In the genomic region with DNA sequence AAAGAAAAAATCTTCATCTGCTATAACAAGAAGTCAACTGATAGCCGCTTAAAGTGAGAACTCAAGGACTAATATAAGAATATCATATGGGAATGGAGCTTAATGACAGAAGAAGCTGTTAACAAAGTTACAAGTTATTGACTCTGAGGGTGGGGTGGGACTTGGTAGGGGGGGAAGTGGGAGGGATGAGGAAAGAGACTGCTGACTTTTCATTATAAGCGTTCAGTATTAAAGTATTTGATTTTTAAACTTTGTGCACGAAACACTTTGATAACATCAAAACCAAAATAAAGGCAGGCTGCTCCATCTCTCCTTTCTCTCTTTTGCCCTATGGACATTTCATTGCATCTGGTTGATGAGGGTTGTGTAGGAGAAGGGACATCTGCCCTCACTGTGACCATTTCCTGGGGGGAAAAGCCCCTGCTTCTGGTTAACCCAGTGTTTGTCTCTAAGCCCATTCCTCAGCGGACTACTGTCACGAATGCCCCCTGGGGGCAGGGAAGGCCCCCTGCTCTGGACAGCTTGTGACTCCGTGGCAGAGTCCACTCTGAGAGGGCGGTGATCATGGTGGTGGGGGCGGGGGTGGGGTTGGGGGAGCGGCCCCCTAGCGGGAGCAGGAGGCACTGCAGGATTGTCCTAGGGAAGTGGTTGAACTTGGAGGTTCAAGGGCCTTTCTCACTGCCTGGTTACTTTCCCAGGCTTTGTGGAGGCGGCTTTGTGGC, we compare ENCODE assay signal across 8 cellular contexts. TPM values are rescaled to one million over a fixed set of nuclear protein-coding genes. Genes with fewer than 3 reads are reported as not detected.
DNase-seq lines count a peak whose midpoint lies in the region; ATAC-seq, FAIRE-seq and TF ChIP-seq lines count a peak whose summit lies in the region.
"Had no signal": no experiment of that assay in that cellular context is flagged by ENCODE, and none has a peak within 500 bp of the region (broad histone marks: within the 10 kb centered on the region; RNA-seq: fewer than 3 reads in every experiment).

No MANE protein-coding gene starts in this region.

- SMC1A ChIA-PET in GM12878 (lab: Charles Lee; ENCODE audit: uncharacterized antibody, unreplicated experiment) = interaction anchor here (0.8 to 2.3 kb wide), 3 partner anchors 36 to 435 kb away, joined by 3 to 15 read pairs (median 3); no protein-coding TSS in a partner anchor

- no peak overlapping the region for H3K27ac ChIP-seq in GM12878 (ENCODE audit: control insufficient read depth, insufficient read depth)

- H3K4me3 ChIP-seq in GM12878 = no peak overlapping the region
- H3K4me3 ChIP-seq: lung had no signal

- no peaks in the 10 kb centered on the region for H3K9me3 ChIP-seq in GM12878 (replicated peaks; ENCODE audit: control insufficient read depth, insufficient read depth, low read length)

- no peaks in the 10 kb centered on the region for H4K20me1 ChIP-seq in GM12878 (ENCODE audit: control insufficient read depth, insufficient read depth)

- no peaks in the 10 kb centered on the region for H3K4me1 ChIP-seq in GM12878 (ENCODE audit: control insufficient read depth, insufficient read depth, low read length)

- TF ChIP-seq CTCF in GM10248 (IDR thresholded peaks at IDR 0.05; ENCODE audit: control extremely low read depth, extremely low read depth, low read depth, missing control alignments) = peak; percentile 7
- TF ChIP-seq CTCF in GM12878 (IDR thresholded peaks at IDR 0.05 in 2 of 3, conservative IDR thresholded peaks at IDR 0.05 in 1 of 3; ENCODE audit: control insufficient read depth in 2 of 3, extremely low read depth in 1 of 3, insufficient read depth in 1 of 3, low read depth in 3 of 3, low read length in 3 of 3) = peak; percentile 21 to 83 (median 45); a peak in 4 of 6 replicates
- TF ChIP-seq CTCF in nephron progenitor cell (IDR thresholded peaks at IDR 0.05) = peak; percentile 67

- 0 out of 2 replicates have a peak overlapping the region, but pooled peaks have one; percentile 56 for H2AFZ ChIP-seq in GM12878 (ENCODE audit: control insufficient read depth, low read depth, low read length)

- peak; percentile 53 for ATAC-seq in HG02798 (IDR thresholded peaks at IDR 0.05; ENCODE audit: poor library complexity, unreplicated experiment)
- peak; percentile 76 for ATAC-seq in GM12878

- TF ChIP-seq EP300 in GM12878 (IDR thresholded peaks at IDR 0.05; ENCODE audit: borderline replicate concordance in 1 of 2, control insufficient read depth in 1 of 2, low read depth in 2 of 2, low read length in 2 of 2) = no peak

- POLR2A ChIA-PET in GM10248 (lab: Yijun Ruan, JAX) = no interaction called here
- POLR2A ChIA-PET in GM12878 (lab: Charles Lee) = no interaction called here

- BruUV-seq in GM12878 (replicated peaks; lab: Mats Ljungman, UMichigan) = no TSS peak

- DNase-seq in GM10248 (ENCODE audit: extremely low spot score) (peak; percentile 71), GM12878 (ENCODE audit: low read depth, low spot score) (no peak), nephron progenitor cell (peak; percentile 31), globus pallidus (ENCODE audit: low spot score) (no peak), NCI-H1436 treated with DMSO at 0.1 percent for 48 hours (lab: John Stamatoyannopoulos, UW) (no peak)
- no peak for DNase-seq in NK-92 treated with Interleukin-12 subunit alpha and Interleukin-12 subunit beta, amount 100 ng/mL, for 24 hours (lab: John Stamatoyannopoulos, UW)

- no peaks in the 10 kb centered on the region for H3K36me3 ChIP-seq in GM12878 (ENCODE audit: control insufficient read depth in 2 of 2, insufficient read depth in 2 of 2, low read length in 1 of 2)

- CTCF ChIA-PET in GM10248 (lab: Yijun Ruan, JAX) = interaction anchor here (0.8 to 2.4 kb wide), 17 partner anchors 9 to 105 kb away, joined by 3 to 26 read pairs (median 5); partner anchors contain the start of gene SLC13A4
- CTCF ChIA-PET in GM12878 (lab: Yijun Ruan, JAX) = interaction anchor here (0.5 to 4.4 kb wide), 10 partner anchors 9 to 1172 kb away, joined by 3 to 56 read pairs (median 4); partner anchors contain the start of gene SLC13A4

- H3K4me2 ChIP-seq in GM12878 (ENCODE audit: control insufficient read depth, insufficient read depth) = no peak overlapping the region

- H3K79me2 ChIP-seq in GM12878 (ENCODE audit: control insufficient read depth, insufficient read depth, low read length) = no peaks in the 10 kb centered on the region

- peaks cover 19% of the 10 kb centered on the region for H3K4me1 Mint-ChIP-seq in nephron progenitor cell

- H3K27me3 ChIP-seq in GM12878 (replicated peaks in 1 of 2; ENCODE audit: control insufficient read depth in 2 of 2, insufficient read depth in 2 of 2, low read length in 1 of 2) = no peaks in the 10 kb centered on the region

- peaks cover 3% of the 10 kb centered on the region for H3K9me3 Mint-ChIP-seq in nephron progenitor cell

- H3K9ac ChIP-seq in GM12878 (ENCODE audit: control insufficient read depth, insufficient read depth, low read length) = no peak overlapping the region

- H3K27ac Mint-ChIP-seq in nephron progenitor cell = no peak overlapping the region

- no peak for TF ChIP-seq POLR2A in GM12878 (IDR thresholded peaks at IDR 0.05; ENCODE audit: low read depth, low read length)

- TF ChIP-seq RAD21 in GM12878 (IDR thresholded peaks at IDR 0.05; ENCODE audit: insufficient read depth, low read depth, low read length) = 0 out of 2 replicates have a peak, but pooled peaks have one; percentile 3

- H3K4me3 Mint-ChIP-seq in nephron progenitor cell = no peak overlapping the region

- no peak for FAIRE-seq in GM12878 (lab: Jason Lieb, UNC)

- intact Hi-C loops in GM12878 (cut with micrococcal nuclease; ENCODE audit: unreplicated experiment) = loop anchor here (1.0 kb wide), 1 partner anchor 38 kb away; no protein-coding TSS in a partner anchor

- in situ Hi-C loops in GM12878 (cut with MboI) = no loop called here

- WGBS in GM12878 (ENCODE audit: insufficient coverage, insufficient replicate concordance, low lambda C conversion rate, missing lambda C conversion rate) = 51% methylated on average over 9 of the region's 11 CpGs

- RAD21 ChIA-PET in GM12878 (lab: Charles Lee; ENCODE audit: unreplicated experiment) = interaction anchor here (0.6 to 0.7 kb wide), 2 partner anchors 9 to 228 kb away, joined by 3 read pairs; no protein-coding TSS in a partner anchor

- H3K36me3 Mint-ChIP-seq in nephron progenitor cell (ENCODE audit: low read depth) = peaks cover 6% of the 10 kb centered on the region

- H3K27me3 Mint-ChIP-seq in nephron progenitor cell (ENCODE audit: low read depth, poor library complexity) = no peaks in the 10 kb centered on the region

RNA-seq across cellular contexts. Expression of gene SLC13A4, which starts 17.4 kb away (rescaled TPM):
- not detected in 2 replicates for total RNA-seq in GM12878 (2013; cell fraction: nucleolus; rRNA removed)
- total RNA-seq in GM12878 (2014; rRNA removed) (not detected in 2 replicates), GM12878 (2014; rRNA removed; fragmentation: Illumina TruSeq; extraction: Trizol) (not detected in 2 replicates), GM12878 (2021) (not detected in 2 replicates)
- polyA plus RNA-seq in GM12878 (2011; ENCODE audit: low read depth) = 0.12 TPM
- polyA plus RNA-seq in GM12878 (2011; rRNA removed) (not detected in 2 replicates), GM12878 (2014; fragmentation: Illumina TruSeq; extraction: Trizol) (not detected in 2 replicates), GM12878 (2014; fragmentation: Nextera tagmentation; extraction: Ambion mirVana) (under 1 TPM in 1 of 2 experiments, not detected in 1; 0.14 TPM), GM12878 (2014; rRNA removed) (not detected in 2 replicates), GM12878 (2016; fragmentation: Nextera tagmentation; extraction: Ambion mirVana) (under 1 TPM; 0.20 to 0.23 TPM)
- not detected in 2 replicates for polyA plus RNA-seq in GM12878 (2011; cell fraction: cytosol; rRNA removed)
- polyA plus RNA-seq in GM12878 (2011; cell fraction: nucleus; rRNA removed) = not detected in 2 replicates
- 0.15 and 0.18 TPM in 2 replicates for polyA plus RNA-seq in GM12878 (2012)
- not detected in 2 replicates for polyA minus RNA-seq in GM12878 (2011; rRNA and poly(A)+ RNA removed)
- polyA minus RNA-seq in GM12878 (2011; cell fraction: cytosol; rRNA and poly(A)+ RNA removed) = not detected in 2 replicates
- not detected in 2 replicates for polyA minus RNA-seq in GM12878 (2011; cell fraction: nucleus; rRNA and poly(A)+ RNA removed)

RNA-seq across cellular contexts. Expression of gene FAM180A, which starts 38.0 kb away (rescaled TPM):
- total RNA-seq in GM12878 (2013; cell fraction: nucleolus; rRNA removed) = not detected in 2 replicates
- not detected in 2 replicates for total RNA-seq in GM12878 (2014; rRNA removed)
- total RNA-seq in GM12878 (2014; rRNA removed; fragmentation: Illumina TruSeq; extraction: Trizol) = not detected in 2 replicates
- not detected in 2 replicates for total RNA-seq in GM12878 (2021)
- not detected for polyA plus RNA-seq in GM12878 (2011; ENCODE audit: low read depth)
- polyA plus RNA-seq in GM12878 (2011; rRNA removed) = not detected in 2 replicates
- polyA plus RNA-seq in GM12878 (2011; cell fraction: cytosol; rRNA removed) = not detected in 2 replicates
- not detected in 2 replicates for polyA plus RNA-seq in GM12878 (2011; cell fraction: nucleus; rRNA removed)
- polyA plus RNA-seq in GM12878 (2012) = not detected in 2 replicates
- polyA plus RNA-seq in GM12878 (2014; fragmentation: Illumina TruSeq; extraction: Trizol) = not detected in 2 replicates
- polyA plus RNA-seq in GM12878 (2014; fragmentation: Nextera tagmentation; extraction: Ambion mirVana) = not detected
- not detected in 2 replicates for polyA plus RNA-seq in GM12878 (2014; rRNA removed)
- not detected for polyA plus RNA-seq in GM12878 (2016; fragmentation: Nextera tagmentation; extraction: Ambion mirVana)
- polyA minus RNA-seq in GM12878 (2011; rRNA and poly(A)+ RNA removed) = not detected in 2 replicates
- not detected in 2 replicates for polyA minus RNA-seq in GM12878 (2011; cell fraction: cytosol; rRNA and poly(A)+ RNA removed)
- polyA minus RNA-seq in GM12878 (2011; cell fraction: nucleus; rRNA and poly(A)+ RNA removed) = not detected in 2 replicates

RNA-seq across cellular contexts. Expression of gene STMP1, which starts 48.3 kb away (rescaled TPM):
- total RNA-seq in GM12878 (2013; cell fraction: nucleolus; rRNA removed) = 25.6 and 29.1 TPM in 2 replicates
- 8.0 and 9.3 TPM in 2 replicates for total RNA-seq in GM12878 (2014; rRNA removed)
- total RNA-seq in GM12878 (2014; rRNA removed; fragmentation: Illumina TruSeq; extraction: Trizol) = 15.4 and 18.2 TPM in 2 replicates
- 21.7 and 23.7 TPM in 2 replicates for total RNA-seq in GM12878 (2021)
- polyA plus RNA-seq in GM12878 (2011; ENCODE audit: low read depth) = 17.8 TPM
- polyA plus RNA-seq in GM12878 (2011; rRNA removed) = 23.8 and 33.3 TPM in 2 replicates
- polyA plus RNA-seq in GM12878 (2011; cell fraction: cytosol; rRNA removed) = 9.0 and 14.7 TPM in 2 replicates
- polyA plus RNA-seq in GM12878 (2011; cell fraction: nucleus; rRNA removed) = 6.0 and 6.6 TPM in 2 replicates
- 22.1 and 23.0 TPM in 2 replicates for polyA plus RNA-seq in GM12878 (2012)
- 25.7 and 34.3 TPM in 2 replicates for polyA plus RNA-seq in GM12878 (2014; fragmentation: Illumina TruSeq; extraction: Trizol)
- polyA plus RNA-seq in GM12878 (2014; fragmentation: Nextera tagmentation; extraction: Ambion mirVana) = 10 to 100 TPM; 63.3 to 79.9 TPM
- polyA plus RNA-seq in GM12878 (2014; rRNA removed) = 12.0 and 15.7 TPM in 2 replicates
- 10 to 100 TPM; 62.1 to 62.6 TPM for polyA plus RNA-seq in GM12878 (2016; fragmentation: Nextera tagmentation; extraction: Ambion mirVana)
- polyA minus RNA-seq in GM12878 (2011; rRNA and poly(A)+ RNA removed) = 9.8 and 11.2 TPM in 2 replicates
- 4.7 and 6.0 TPM in 2 replicates for polyA minus RNA-seq in GM12878 (2011; cell fraction: cytosol; rRNA and poly(A)+ RNA removed)
- 7.9 and 15.0 TPM in 2 replicates for polyA minus RNA-seq in GM12878 (2011; cell fraction: nucleus; rRNA and poly(A)+ RNA removed)

Comparison
In these comparisons a context has a peak if more than half of its experiments do, and no peak if none do; other contexts are left out.
1. DNase-seq: peak in GM10248 (single experiment) and nephron progenitor cell (single experiment); none in GM12878 (single experiment), NK-92 treated with Interleukin-12 subunit alpha and Interleukin-12 subunit beta, amount 100 ng/mL, for 24 hours (single experiment), globus pallidus (single experiment) and NCI-H1436 treated with DMSO at 0.1 percent for 48 hours (single experiment).
2. CTCF ChIP-seq: peak in every context shown above with its lines; median percentile 67 in nephron progenitor cell; 45 in GM12878; 7 in GM10248.